In genomic region chr4:1751919-1752283, GRCh38 we compare ENCODE assay signal across 1 cellular context.
TF ChIP-seq lines count a peak whose summit lies in the region.

No MANE protein-coding gene starts in this region.

TF ChIP-seq in HepG2, 621 proteins besides CTCF, POLR2A, EP300 and RAD21 (continued from another document and continues in another):
- TF ChIP-seq NFAT5 (CRISPR knock-in tag; IDR thresholded peaks at IDR 0.05) (no peak), HNRNPLL (IDR thresholded peaks at IDR 0.05; ENCODE audit: low read depth, low read length, poor library complexity, severe bottlenecking) (no peak), HNF4A (CRISPR knock-in tag; IDR thresholded peaks at IDR 0.05) (no peak), SPEN (CRISPR knock-in tag; IDR thresholded peaks at IDR 0.05; ENCODE audit: low read depth) (peak; percentile 43; the same call in 1 of the 2 replicates), ZFP90 (CRISPR knock-in tag; IDR thresholded peaks at IDR 0.05; ENCODE audit: borderline replicate concordance) (no peak), MEIS1 (CRISPR knock-in tag; IDR thresholded peaks at IDR 0.05; ENCODE audit: borderline replicate concordance) (0 out of 2 replicates have a peak, but pooled peaks have one; percentile 49), ZNF83 (CRISPR knock-in tag; IDR thresholded peaks at IDR 0.05; ENCODE audit: borderline replicate concordance) (peak; percentile 33; the same call in 1 of the 2 replicates), HMGXB4 (CRISPR knock-in tag; IDR thresholded peaks at IDR 0.05; ENCODE audit: borderline replicate concordance in 1 of 2, low read depth in 1 of 2) (peak; percentile 6 to 40; a peak in 1 of 4 replicates), ZNF326 (CRISPR knock-in tag; IDR thresholded peaks at IDR 0.05; ENCODE audit: borderline replicate concordance) (peak; percentile 54; the same call in 1 of the 2 replicates), TFE3 (CRISPR knock-in tag; IDR thresholded peaks at IDR 0.05) (0 out of 2 replicates have a peak, but pooled peaks have one; percentile 12), GATAD1 (CRISPR knock-in tag; IDR thresholded peaks at IDR 0.05) (peak; percentile 5; the same call in 1 of the 2 replicates), ZNF124 (CRISPR knock-in tag; IDR thresholded peaks at IDR 0.05) (no peak), PHF21A (CRISPR knock-in tag; IDR thresholded peaks at IDR 0.05) (peak; percentile 67; the same call in 1 of the 2 replicates), ZNF713 (CRISPR knock-in tag; IDR thresholded peaks at IDR 0.05) (no peak), MAZ (IDR thresholded peaks at IDR 0.05; ENCODE audit: borderline replicate concordance, low read depth, low read length) (no peak), MAZ (CRISPR knock-in tag; IDR thresholded peaks at IDR 0.05; ENCODE audit: low read depth) (peak; percentile 0; the same call in 1 of the 2 replicates), TCF7 (IDR thresholded peaks at IDR 0.05; ENCODE audit: low read depth) (no peak), ARID3A (IDR thresholded peaks at IDR 0.05; ENCODE audit: low read depth, low read length) (no peak), ZNF547 (CRISPR knock-in tag; IDR thresholded peaks at IDR 0.05) (no peak), ZNF687 (CRISPR knock-in tag; IDR thresholded peaks at IDR 0.05) (peak; percentile 87), MYC (CRISPR knock-in tag; IDR thresholded peaks at IDR 0.05; ENCODE audit: borderline replicate concordance) (peak; percentile 80), ZNF256 (CRISPR knock-in tag; conservative IDR thresholded peaks at IDR 0.05) (0 out of 2 replicates have a peak, but pooled peaks have one; percentile 34), ZSCAN12 (CRISPR knock-in tag; IDR thresholded peaks at IDR 0.05) (no peak), SOX5 (CRISPR knock-in tag; IDR thresholded peaks at IDR 0.05; ENCODE audit: borderline replicate concordance) (0 out of 2 replicates have a peak, but pooled peaks have one; percentile 22), ZNF563 (CRISPR knock-in tag; IDR thresholded peaks at IDR 0.05) (no peak; the same call in 1 of the 2 replicates), TBX3 (IDR thresholded peaks at IDR 0.05; ENCODE audit: borderline replicate concordance) (no peak), ZNF557 (CRISPR knock-in tag; IDR thresholded peaks at IDR 0.05) (no peak), FOXK1 (CRISPR knock-in tag; IDR thresholded peaks at IDR 0.05; ENCODE audit: borderline replicate concordance, low read depth) (no peak), PCBP2 (optimal IDR thresholded peaks at IDR 0.05; ENCODE audit: low read depth, low read length, poor library complexity, severe bottlenecking) (no peak), ZNF253 (CRISPR knock-in tag; IDR thresholded peaks at IDR 0.05; ENCODE audit: borderline replicate concordance) (no peak), YEATS4 (CRISPR knock-in tag; IDR thresholded peaks at IDR 0.05; ENCODE audit: borderline replicate concordance) (no peak), POLR2G (IDR thresholded peaks at IDR 0.05; ENCODE audit: low read depth, low read length) (0 out of 2 replicates have a peak, but pooled peaks have one; percentile 19), E2F2 (CRISPR knock-in tag; IDR thresholded peaks at IDR 0.05; ENCODE audit: borderline replicate concordance) (no peak)
- TF ChIP-seq, protein P1, sequence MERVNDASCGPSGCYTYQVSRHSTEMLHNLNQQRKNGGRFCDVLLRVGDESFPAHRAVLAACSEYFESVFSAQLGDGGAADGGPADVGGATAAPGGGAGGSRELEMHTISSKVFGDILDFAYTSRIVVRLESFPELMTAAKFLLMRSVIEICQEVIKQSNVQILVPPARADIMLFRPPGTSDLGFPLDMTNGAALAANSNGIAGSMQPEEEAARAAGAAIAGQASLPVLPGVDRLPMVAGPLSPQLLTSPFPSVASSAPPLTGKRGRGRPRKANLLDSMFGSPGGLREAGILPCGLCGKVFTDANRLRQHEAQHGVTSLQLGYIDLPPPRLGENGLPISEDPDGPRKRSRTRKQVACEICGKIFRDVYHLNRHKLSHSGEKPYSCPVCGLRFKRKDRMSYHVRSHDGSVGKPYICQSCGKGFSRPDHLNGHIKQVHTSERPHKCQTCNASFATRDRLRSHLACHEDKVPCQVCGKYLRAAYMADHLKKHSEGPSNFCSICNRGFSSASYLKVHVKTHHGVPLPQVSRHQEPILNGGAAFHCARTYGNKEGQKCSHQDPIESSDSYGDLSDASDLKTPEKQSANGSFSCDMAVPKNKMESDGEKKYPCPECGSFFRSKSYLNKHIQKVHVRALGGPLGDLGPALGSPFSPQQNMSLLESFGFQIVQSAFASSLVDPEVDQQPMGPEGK (CRISPR knock-in tag; IDR thresholded peaks at IDR 0.05), result peak; percentile 99
- TF ChIP-seq, protein P2, sequence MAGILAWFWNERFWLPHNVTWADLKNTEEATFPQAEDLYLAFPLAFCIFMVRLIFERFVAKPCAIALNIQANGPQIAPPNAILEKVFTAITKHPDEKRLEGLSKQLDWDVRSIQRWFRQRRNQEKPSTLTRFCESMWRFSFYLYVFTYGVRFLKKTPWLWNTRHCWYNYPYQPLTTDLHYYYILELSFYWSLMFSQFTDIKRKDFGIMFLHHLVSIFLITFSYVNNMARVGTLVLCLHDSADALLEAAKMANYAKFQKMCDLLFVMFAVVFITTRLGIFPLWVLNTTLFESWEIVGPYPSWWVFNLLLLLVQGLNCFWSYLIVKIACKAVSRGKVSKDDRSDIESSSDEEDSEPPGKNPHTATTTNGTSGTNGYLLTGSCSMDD (CRISPR knock-in tag; IDR thresholded peaks at IDR 0.05), result no peak
- TF ChIP-seq, protein P3, sequence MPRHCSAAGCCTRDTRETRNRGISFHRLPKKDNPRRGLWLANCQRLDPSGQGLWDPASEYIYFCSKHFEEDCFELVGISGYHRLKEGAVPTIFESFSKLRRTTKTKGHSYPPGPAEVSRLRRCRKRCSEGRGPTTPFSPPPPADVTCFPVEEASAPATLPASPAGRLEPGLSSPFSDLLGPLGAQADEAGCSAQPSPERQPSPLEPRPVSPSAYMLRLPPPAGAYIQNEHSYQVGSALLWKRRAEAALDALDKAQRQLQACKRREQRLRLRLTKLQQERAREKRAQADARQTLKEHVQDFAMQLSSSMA (CRISPR knock-in tag; IDR thresholded peaks at IDR 0.05), result 0 out of 2 replicates have a peak, but pooled peaks have one; percentile 34
- TF ChIP-seq, protein P4, sequence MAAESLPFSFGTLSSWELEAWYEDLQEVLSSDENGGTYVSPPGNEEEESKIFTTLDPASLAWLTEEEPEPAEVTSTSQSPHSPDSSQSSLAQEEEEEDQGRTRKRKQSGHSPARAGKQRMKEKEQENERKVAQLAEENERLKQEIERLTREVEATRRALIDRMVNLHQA (CRISPR knock-in tag; IDR thresholded peaks at IDR 0.05), result no peak
- TF ChIP-seq, protein P5, sequence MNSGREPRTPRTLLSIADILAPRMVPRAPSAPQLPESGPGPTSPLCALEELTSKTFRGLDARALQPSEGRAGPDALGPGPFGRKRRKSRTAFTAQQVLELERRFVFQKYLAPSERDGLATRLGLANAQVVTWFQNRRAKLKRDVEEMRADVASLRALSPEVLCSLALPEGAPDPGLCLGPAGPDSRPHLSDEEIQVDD (CRISPR knock-in tag; IDR thresholded peaks at IDR 0.05; ENCODE audit: borderline replicate concordance), result no peak
